In the genomic region with DNA sequence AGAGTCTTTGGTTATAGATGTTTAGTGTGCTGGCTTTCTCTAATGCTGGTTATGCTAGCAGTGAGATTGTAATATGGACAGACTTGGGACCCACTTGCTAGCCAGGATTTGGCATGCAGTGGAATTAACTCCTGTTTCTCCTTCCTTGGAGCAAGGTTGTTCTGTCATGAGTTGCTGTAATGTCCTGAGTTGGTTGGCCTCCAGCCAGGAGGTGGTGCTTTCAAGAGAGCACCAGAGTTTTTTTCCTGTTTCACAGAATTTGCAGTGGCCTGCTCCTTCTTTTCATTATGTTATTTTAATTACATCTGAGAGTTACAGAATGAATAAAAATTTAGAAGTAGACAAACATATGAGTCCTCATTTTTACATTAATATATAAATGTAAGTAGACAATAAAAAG, we compare ENCODE assay signal across 3 cellular contexts.
"Had no signal": no experiment of that assay in that cellular context is flagged by ENCODE, and none has a peak within 500 bp of the region (broad histone marks: within the 10 kb centered on the region; RNA-seq: fewer than 3 reads in every experiment).

No MANE protein-coding gene starts in this region.

- H3K4me3 ChIP-seq: GM12878 had no signal

- DNase-seq: GDM1, GF-D8 had no signal

- ATAC-seq: GM12878 had no signal
